Comparison of ENCODE assay signal across 8 cellular contexts in genomic region chr17:45135978-45136791, GRCh38. TPM values are rescaled to one million over a fixed set of nuclear protein-coding genes. Genes with fewer than 3 reads are reported as not detected.
DNase-seq lines count a peak whose midpoint lies in the region; TF ChIP-seq lines count a peak whose summit lies in the region.

No MANE protein-coding gene starts in this region.

- H3K36me3 ChIP-seq in CD4-positive, alpha-beta memory T cell (ENCODE audit: insufficient read depth, low read length) = no peaks in the 10 kb centered on the region
- no peaks in the 10 kb centered on the region for H3K36me3 ChIP-seq in OCI-LY7 (ENCODE audit: insufficient read depth, low read length)

- H2AFZ ChIP-seq in OCI-LY7 (ENCODE audit: low read length) = peak overlapping the region; percentile 63

- TF ChIP-seq CTCF in OCI-LY7 (conservative IDR thresholded peaks at IDR 0.05; ENCODE audit: low read length) (no peak), epithelial cell of esophagus (IDR thresholded peaks at IDR 0.05; ENCODE audit: insufficient read depth, low read depth, low read length, missing control alignments) (no peak), osteocyte (IDR thresholded peaks at IDR 0.05) (no peak)

- no peaks in the 10 kb centered on the region for H4K20me1 ChIP-seq in OCI-LY7 (ENCODE audit: insufficient read depth, low read length)

- no peaks in the 10 kb centered on the region for H3K9me3 Mint-ChIP-seq in CD4-positive, alpha-beta memory T cell
- H3K9me3 Mint-ChIP-seq in osteocyte (ENCODE audit: unreplicated experiment) = no peaks in the 10 kb centered on the region

- DNase-seq in CD4-positive, alpha-beta memory T cell = peak in 2 of 5 donors; percentile 12 to 36
- DNase-seq in OCI-LY7 (ENCODE audit: low spot score) (no peak), epithelial cell of esophagus (ENCODE audit: low read depth) (no peak), osteocyte (ENCODE audit: extremely low spot score, unreplicated experiment) (no peak), NCI-H748 (lab: John Stamatoyannopoulos, UW; ENCODE audit: unreplicated experiment) (no peak), HCEC 1CT (no peak), HEK293T (ENCODE audit: extremely low spot score) (no peak), NCI-H1092 treated with DMSO at 0.1 percent for 48 hours (lab: John Stamatoyannopoulos, UW) (no peak)

- no TSS peak for BruUV-seq in OCI-LY7 (replicated peaks; lab: Mats Ljungman, UMichigan)

- peak overlapping the region; percentile 95 for H3K4me2 ChIP-seq in OCI-LY7 (ENCODE audit: low read length)

- H3K36me3 Mint-ChIP-seq in CD4-positive, alpha-beta memory T cell = peaks cover 0 to 10% of the 10 kb centered on the region in 2 donors
- no peaks in the 10 kb centered on the region for H3K36me3 Mint-ChIP-seq in osteocyte (ENCODE audit: unreplicated experiment)

- CTCF ChIA-PET in CD4-positive, alpha-beta memory T cell (lab: Charles Lee; ENCODE audit: partially characterized antibody) = interaction anchor here (0.6 to 14.3 kb wide), 55 partner anchors 11 to 361 kb away, joined by 3 to 552 read pairs (median 5); partner anchors contain the start of genes FMNL1, HEXIM1, HEXIM2 and MAP3K14
- CTCF ChIA-PET in OCI-LY7 (lab: Charles Lee; ENCODE audit: unreplicated experiment) (interaction anchor here (0.6 to 1.2 kb wide), 9 partner anchors 9 to 216 kb away, joined by 3 to 9 read pairs (median 4); no protein-coding TSS in a partner anchor), HEK293T (lab: Yijun Ruan, JAX) (interaction anchor here (0.5 to 2.8 kb wide), 73 partner anchors 7 to 633 kb away, joined by 3 to 106 read pairs (median 4); partner anchors contain the start of genes GPATCH8, HEXIM1, HEXIM2 and MAP3K14)

- peak overlapping the region; percentile 90 to 92 for H3K4me3 ChIP-seq in CD4-positive, alpha-beta memory T cell (ENCODE audit: low read length in 2 of 2)
- H3K4me3 ChIP-seq in OCI-LY7 (ENCODE audit: low read depth, low read length, poor library complexity, severe bottlenecking) = peak overlapping the region; percentile 71
- peak overlapping the region; percentile 66 for H3K4me3 ChIP-seq in epithelial cell of esophagus (ENCODE audit: low read length)

- no peaks in the 10 kb centered on the region for H3K9me2 ChIP-seq in OCI-LY7 (ENCODE audit: insufficient read depth, low read length)

- peaks cover 29% of the 10 kb centered on the region for H3K4me1 ChIP-seq in CD4-positive, alpha-beta memory T cell (ENCODE audit: insufficient read depth, low read length)
- peaks cover 18% of the 10 kb centered on the region for H3K4me1 ChIP-seq in OCI-LY7 (ENCODE audit: insufficient read depth, low read length, poor library complexity, severe bottlenecking)

- H3K27me3 Mint-ChIP-seq in CD4-positive, alpha-beta memory T cell = no peaks in the 10 kb centered on the region
- no peaks in the 10 kb centered on the region for H3K27me3 Mint-ChIP-seq in osteocyte (ENCODE audit: unreplicated experiment)

- intact Hi-C loops in CD4-positive, alpha-beta memory T cell (cut with micrococcal nuclease) = loop anchor here (1.0 kb wide), 4 partner anchors 12 to 62 kb away; partner anchors contain the start of genes HEXIM1 and HEXIM2
- intact Hi-C loops in OCI-LY7 (cut with micrococcal nuclease; ENCODE audit: unreplicated experiment) = loop anchor here (1.0 kb wide), 3 partner anchors 11 to 62 kb away; partner anchors contain the start of gene HEXIM2

- H3K4me1 Mint-ChIP-seq in CD4-positive, alpha-beta memory T cell = peaks cover 13 to 44% (median 21%) of the 10 kb centered on the region in 4 donors
- H3K4me1 Mint-ChIP-seq in osteocyte (ENCODE audit: unreplicated experiment) = peaks cover 19% of the 10 kb centered on the region

- H3K9me3 ChIP-seq in CD4-positive, alpha-beta memory T cell (ENCODE audit: control insufficient read depth in 1 of 2, low read length in 2 of 2) = no peaks in the 10 kb centered on the region
- no peaks in the 10 kb centered on the region for H3K9me3 ChIP-seq in OCI-LY7 (ENCODE audit: low read length)

- POLR2A ChIA-PET in CD4-positive, alpha-beta memory T cell (lab: Charles Lee; ENCODE audit: partially characterized antibody) = interaction anchor here (0.6 to 9.3 kb wide), 18 partner anchors 8 to 237 kb away, joined by 3 to 243 read pairs (median 5); partner anchors contain the start of genes EFTUD2, FMNL1, HEXIM1 and HEXIM2
- POLR2A ChIA-PET in OCI-LY7 (lab: Charles Lee) = interaction anchor here (0.6 to 1.4 kb wide), 5 partner anchors 13 to 100 kb away, joined by 3 to 5 read pairs (median 3); no protein-coding TSS in a partner anchor
- POLR2A ChIA-PET in HEK293T (lab: Yijun Ruan, JAX) = interaction anchor here (0.7 to 3.6 kb wide), 11 partner anchors 8 to 83 kb away, joined by 3 to 69 read pairs (median 6); partner anchors contain the start of genes HEXIM1 and HEXIM2

- H3K27ac Mint-ChIP-seq in CD4-positive, alpha-beta memory T cell = peak overlapping the region; percentile 86 to 94 (median 91)
- peak overlapping the region; percentile 38 for H3K27ac Mint-ChIP-seq in osteocyte (ENCODE audit: unreplicated experiment)

- no peaks in the 10 kb centered on the region for H3K79me2 ChIP-seq in OCI-LY7 (ENCODE audit: insufficient read depth, low read depth, low read length)

- no peaks in the 10 kb centered on the region for H3K27me3 ChIP-seq in CD4-positive, alpha-beta memory T cell (ENCODE audit: insufficient read depth, low read length)

- H3K4me3 Mint-ChIP-seq in CD4-positive, alpha-beta memory T cell = peak overlapping the region; percentile 84 to 94 (median 90)
- H3K4me3 Mint-ChIP-seq in osteocyte (ENCODE audit: unreplicated experiment) = peak overlapping the region; percentile 76

- peak overlapping the region; percentile 70 for H3K27ac ChIP-seq in CD4-positive, alpha-beta memory T cell (ENCODE audit: low read depth, low read length)
- no peak overlapping the region for H3K27ac ChIP-seq in OCI-LY7 (ENCODE audit: low read depth, low read length, poor library complexity, severe bottlenecking)

TF ChIP-seq in HEK293T, 16 proteins besides CTCF, POLR2A, EP300 and RAD21:
- TF ChIP-seq, protein P1, sequence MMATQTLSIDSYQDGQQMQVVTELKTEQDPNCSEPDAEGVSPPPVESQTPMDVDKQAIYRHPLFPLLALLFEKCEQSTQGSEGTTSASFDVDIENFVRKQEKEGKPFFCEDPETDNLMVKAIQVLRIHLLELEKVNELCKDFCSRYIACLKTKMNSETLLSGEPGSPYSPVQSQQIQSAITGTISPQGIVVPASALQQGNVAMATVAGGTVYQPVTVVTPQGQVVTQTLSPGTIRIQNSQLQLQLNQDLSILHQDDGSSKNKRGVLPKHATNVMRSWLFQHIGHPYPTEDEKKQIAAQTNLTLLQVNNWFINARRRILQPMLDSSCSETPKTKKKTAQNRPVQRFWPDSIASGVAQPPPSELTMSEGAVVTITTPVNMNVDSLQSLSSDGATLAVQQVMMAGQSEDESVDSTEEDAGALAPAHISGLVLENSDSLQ (IDR thresholded peaks at IDR 0.05) = no peak
- TF ChIP-seq ELF4 (IDR thresholded peaks at IDR 0.05) (no peak), FOXA1 (IDR thresholded peaks at IDR 0.05) (no peak), SP1 (IDR thresholded peaks at IDR 0.05) (no peak), L3MBTL2 (conservative IDR thresholded peaks at IDR 0.05) (no peak), BHLHE40 (IDR thresholded peaks at IDR 0.05; ENCODE audit: borderline replicate concordance) (no peak)

RNA-seq across cellular contexts. Expression of gene ACBD4, which starts 0.7 kb away (rescaled TPM):
- total RNA-seq in CD4-positive, alpha-beta memory T cell = 10 to 100 TPM; 41.9 to 48.1 TPM
- polyA plus RNA-seq in CD4-positive, alpha-beta memory T cell = 10 to 100 TPM; 10.3 to 10.5 TPM
- total RNA-seq in OCI-LY7 (2014; rRNA removed; shearing (Covaris generic)) = 14.6 and 14.8 TPM in 2 replicates
- total RNA-seq in OCI-LY7 (2022) (22.2 and 24.0 TPM in 2 replicates), osteocyte (8.1 and 10.6 TPM in 2 replicates)

RNA-seq across cellular contexts. Expression of gene PLCD3, which starts 3.9 kb away (rescaled TPM):
- total RNA-seq in CD4-positive, alpha-beta memory T cell = 1 to 10 TPM; 3.8 to 6.0 TPM
- polyA plus RNA-seq in CD4-positive, alpha-beta memory T cell = under 1 TPM; 0.30 to 0.80 TPM
- total RNA-seq in OCI-LY7 (2014; rRNA removed; shearing (Covaris generic)) = 1.4 and 3.6 TPM in 2 replicates
- 1.7 and 4.6 TPM in 2 replicates for total RNA-seq in OCI-LY7 (2022)
- 92.3 and 111 TPM in 2 replicates for total RNA-seq in osteocyte

RNA-seq across cellular contexts. Expression of gene HEXIM1, which starts 12.1 kb away (rescaled TPM):
- total RNA-seq in CD4-positive, alpha-beta memory T cell = 10 to 100 TPM; 28.8 to 30.8 TPM
- polyA plus RNA-seq in CD4-positive, alpha-beta memory T cell = 1 to 10 TPM; 2.8 to 5.9 TPM
- 12.1 and 13.9 TPM in 2 replicates for total RNA-seq in OCI-LY7 (2014; rRNA removed; shearing (Covaris generic))
- total RNA-seq in OCI-LY7 (2022) (16.4 and 17.2 TPM in 2 replicates), osteocyte (42.0 and 44.5 TPM in 2 replicates)

RNA-seq across cellular contexts. Expression of gene HEXIM2, which starts 25.5 kb away (rescaled TPM):
- total RNA-seq in CD4-positive, alpha-beta memory T cell = 1 to 10 TPM; 2.7 to 5.1 TPM
- polyA plus RNA-seq in CD4-positive, alpha-beta memory T cell = 1 to 10 TPM; 2.7 to 2.8 TPM
- 8.6 and 9.3 TPM in 2 replicates for total RNA-seq in OCI-LY7 (2014; rRNA removed; shearing (Covaris generic))
- total RNA-seq in OCI-LY7 (2022) = 9.7 and 11.1 TPM in 2 replicates
- total RNA-seq in osteocyte = 6.4 and 9.8 TPM in 2 replicates

Comparison
In these comparisons a context has a peak if more than half of its experiments do, and no peak if none do; other contexts are left out.
1. RNA of gene PLCD3, which starts 3.9 kb away (total RNA-seq): 92.3 to 111 TPM in osteocyte; 3.8 to 6.0 TPM in CD4-positive, alpha-beta memory T cell and 1.4 to 4.6 TPM in OCI-LY7; every median in the first group is over 10 times any median in the second.
2. Peak in every context shown above with its lines, with median percentiles within 50 percentile points of each other: H3K4me3 ChIP-seq.